7 cellular contexts compared by ENCODE assay signal in the genomic region with DNA sequence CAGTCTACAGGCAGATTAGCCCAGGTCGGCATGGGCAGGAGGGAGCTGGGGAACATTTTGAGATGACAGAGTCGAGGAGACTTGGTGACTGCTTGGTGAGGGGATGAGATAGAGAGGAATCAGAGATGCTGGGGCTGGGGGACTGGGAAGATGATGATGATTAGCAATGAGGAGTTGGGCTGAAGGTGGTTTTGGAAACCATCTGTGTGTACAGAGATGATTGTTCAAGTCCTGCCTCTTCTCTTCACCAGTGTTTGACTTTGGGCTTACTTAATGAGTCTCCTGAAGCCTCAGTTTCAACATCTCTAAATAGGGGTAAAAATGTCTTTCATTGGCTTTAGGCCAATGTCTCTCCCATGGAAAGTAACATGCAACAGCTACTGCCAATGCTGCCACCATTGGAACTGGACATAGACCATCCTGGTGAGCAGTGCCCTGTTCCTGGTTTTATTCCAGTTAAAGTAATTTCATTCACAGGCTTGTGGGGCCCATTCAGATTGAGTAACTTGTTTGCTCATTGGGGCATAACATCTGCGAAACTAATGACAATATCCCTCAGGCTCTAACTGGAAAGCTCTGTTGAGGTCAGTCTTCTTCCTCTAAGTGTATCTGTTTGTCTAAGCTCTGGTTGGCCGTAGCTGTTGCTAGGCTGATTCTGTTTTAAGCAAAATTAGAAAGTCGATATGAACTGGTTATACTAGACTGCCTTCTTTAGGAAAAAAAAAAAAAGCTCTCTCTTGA.
DNase-seq lines count a peak whose midpoint lies in the region; ATAC-seq lines count a peak whose summit lies in the region.

No MANE protein-coding gene starts in this region.

- H3K9ac ChIP-seq in subcutaneous abdominal adipose tissue (ENCODE audit: low read length in 5 of 5) = no peak overlapping the region

- peak overlapping the region; percentile 53 for H3K4me3 Mint-ChIP-seq in activated T-helper 1 cell treated with anti-CD3 and anti-CD28 coated beads, Interleukin-12 subunit alpha, Interleukin-12 subunit beta, Interleukin-2, Interleukin-4 antibody, amounts not matched to agents 30 ng/mL and 10 ng/mL and 1 ng/mL, durations not matched to agents 14 hours and 24 hours and 36 hours

- DNase-seq in HuH-7.5 (ENCODE audit: low spot score) (peak; percentile 30), right cardiac atrium (peak in 1 of 3 donors; percentile 54), pons (ENCODE audit: low spot score) (no peak), NCI-H1436 treated with DMSO at 0.1 percent for 48 hours (lab: John Stamatoyannopoulos, UW) (no peak)
- DNase-seq in activated T-helper 1 cell treated with anti-CD3 and anti-CD28 coated beads, Interleukin-12 subunit alpha, Interleukin-12 subunit beta, Interleukin-2, Interleukin-4 antibody, amounts not matched to agents 30 ng/mL and 10 ng/mL and 1 ng/mL, durations not matched to agents 14 hours and 24 hours and 36 hours (ENCODE audit: low spot score) = no peak

- H3K36me3 Mint-ChIP-seq in activated T-helper 1 cell treated with anti-CD3 and anti-CD28 coated beads, Interleukin-12 subunit alpha, Interleukin-12 subunit beta, Interleukin-2, Interleukin-4 antibody, amounts not matched to agents 30 ng/mL and 10 ng/mL and 1 ng/mL, durations not matched to agents 14 hours and 24 hours and 36 hours (ENCODE audit: low read depth) = no peaks in the 10 kb centered on the region

- H3K4me3 ChIP-seq in right cardiac atrium (ENCODE audit: low read length) (no peak overlapping the region), subcutaneous abdominal adipose tissue (ENCODE audit: low read depth in 1 of 5, low read length in 5 of 5) (no peak overlapping the region)

- H3K27ac Mint-ChIP-seq in activated T-helper 1 cell treated with anti-CD3 and anti-CD28 coated beads, Interleukin-12 subunit alpha, Interleukin-12 subunit beta, Interleukin-2, Interleukin-4 antibody, amounts not matched to agents 30 ng/mL and 10 ng/mL and 1 ng/mL, durations not matched to agents 14 hours and 24 hours and 36 hours = peak overlapping the region; percentile 91

- no peaks in the 10 kb centered on the region for H3K9me3 Mint-ChIP-seq in activated T-helper 1 cell treated with anti-CD3 and anti-CD28 coated beads, Interleukin-12 subunit alpha, Interleukin-12 subunit beta, Interleukin-2, Interleukin-4 antibody, amounts not matched to agents 30 ng/mL and 10 ng/mL and 1 ng/mL, durations not matched to agents 14 hours and 24 hours and 36 hours

- H3K36me3 ChIP-seq in subcutaneous abdominal adipose tissue (ENCODE audit: control insufficient read depth in 5 of 5, insufficient read depth in 5 of 5, low read length in 5 of 5) = no peaks in the 10 kb centered on the region

- peaks cover 54% of the 10 kb centered on the region for H3K4me1 Mint-ChIP-seq in activated T-helper 1 cell treated with anti-CD3 and anti-CD28 coated beads, Interleukin-12 subunit alpha, Interleukin-12 subunit beta, Interleukin-2, Interleukin-4 antibody, amounts not matched to agents 30 ng/mL and 10 ng/mL and 1 ng/mL, durations not matched to agents 14 hours and 24 hours and 36 hours (ENCODE audit: low read depth)

- peaks cover 21% of the 10 kb centered on the region for H3K4me1 ChIP-seq in right cardiac atrium (ENCODE audit: control insufficient read depth, insufficient read depth, low read length)
- H3K4me1 ChIP-seq in subcutaneous abdominal adipose tissue (ENCODE audit: control insufficient read depth in 5 of 5, insufficient read depth in 5 of 5, low read length in 5 of 5) = peaks cover 25 to 60% (median 51%) of the 10 kb centered on the region in 5 donors

- peak; percentile 16 to 45 for ATAC-seq in right cardiac atrium
- no peak for ATAC-seq in HG02588 (IDR thresholded peaks at IDR 0.05; ENCODE audit: unreplicated experiment)

- H3K27ac ChIP-seq in right cardiac atrium (ENCODE audit: low read length) = peak overlapping the region; percentile 95
- H3K27ac ChIP-seq in subcutaneous abdominal adipose tissue (ENCODE audit: low read depth, low read length) = peak overlapping the region; percentile 61

- no peaks in the 10 kb centered on the region for H3K27me3 ChIP-seq in right cardiac atrium (ENCODE audit: control insufficient read depth, insufficient read depth)
- no peaks in the 10 kb centered on the region for H3K27me3 ChIP-seq in subcutaneous abdominal adipose tissue (ENCODE audit: control insufficient read depth in 5 of 5, insufficient read depth in 4 of 5, low read length in 5 of 5)

- intact Hi-C loops in activated T-helper 1 cell treated with anti-CD3 and anti-CD28 coated beads, Interleukin-12 subunit alpha, Interleukin-12 subunit beta, Interleukin-2, Interleukin-4 antibody, amounts not matched to agents 30 ng/mL and 10 ng/mL and 1 ng/mL, durations not matched to agents 14 hours and 24 hours and 36 hours (cut with micrococcal nuclease) = loop anchor here (5.0 to 10.0 kb wide), 2 partner anchors 110 to 428 kb away; no protein-coding TSS in a partner anchor
- intact Hi-C loops in right cardiac atrium (cut with DNase I) = loop anchor here in 2 of 4 donors (10.0 kb wide), 1 partner anchor 58 kb away; no protein-coding TSS in a partner anchor

- no peaks in the 10 kb centered on the region for H3K9me3 ChIP-seq in right cardiac atrium (ENCODE audit: control insufficient read depth, low read length)
- H3K9me3 ChIP-seq in subcutaneous abdominal adipose tissue (ENCODE audit: control insufficient read depth in 5 of 5, low read length in 5 of 5) = no peaks in the 10 kb centered on the region

- peaks cover 7% of the 10 kb centered on the region for H3K27me3 Mint-ChIP-seq in activated T-helper 1 cell treated with anti-CD3 and anti-CD28 coated beads, Interleukin-12 subunit alpha, Interleukin-12 subunit beta, Interleukin-2, Interleukin-4 antibody, amounts not matched to agents 30 ng/mL and 10 ng/mL and 1 ng/mL, durations not matched to agents 14 hours and 24 hours and 36 hours (ENCODE audit: insufficient read depth)

- WGBS in right cardiac atrium = 27% methylated on average over 5 of the region's 5 CpGs
